In genomic region chr1:232793944-232794343, GRCh38 we compare ENCODE assay signal across 8 cellular contexts.
DNase-seq lines count a peak whose midpoint lies in the region; ATAC-seq lines count a peak whose summit lies in the region.

No MANE protein-coding gene starts in this region.

- peak; percentile 23 for DNase-seq in COLO668 (lab: John Stamatoyannopoulos, UW; ENCODE audit: unreplicated experiment)
- peak; percentile 71 for DNase-seq in NOMO-1 treated with DMSO at 0.1 percent for 48 hours (lab: John Stamatoyannopoulos, UW; ENCODE audit: unreplicated experiment)
- DNase-seq in fibroblast of the conjunctiva (ENCODE audit: low read depth), result peak; percentile 9
- no peak for DNase-seq in NCI-H524 treated with DMSO at 0.1 percent for 48 hours (lab: John Stamatoyannopoulos, UW)
- no peak for DNase-seq in effector CD8-positive, alpha-beta T cell (lab: John Stamatoyannopoulos, UW)
- DNase-seq in HPDE6-E6E7 (ENCODE audit: extremely low spot score), result no peak

- ATAC-seq in HG02981 (IDR thresholded peaks at IDR 0.05; ENCODE audit: unreplicated experiment), result peak; percentile 59
- ATAC-seq in GM21717 (IDR thresholded peaks at IDR 0.05; ENCODE audit: unreplicated experiment), result no peak

Comparison
In these comparisons a context has a peak if more than half of its experiments do, and no peak if none do; other contexts are left out.
1. DNase-seq: peak in COLO668 (single experiment), NOMO-1 treated with DMSO at 0.1 percent for 48 hours (single experiment) and fibroblast of the conjunctiva (single experiment); none in NCI-H524 treated with DMSO at 0.1 percent for 48 hours (single experiment), effector CD8-positive, alpha-beta T cell (single experiment) and HPDE6-E6E7 (single experiment).